In genomic region chr6:26332408-26332807, GRCh38 we compare ENCODE assay signal across 10 cellular contexts. TPM values are rescaled to one million over a fixed set of nuclear protein-coding genes. Genes with fewer than 3 reads are reported as not detected.
DNase-seq lines count a peak whose midpoint lies in the region; ATAC-seq and TF ChIP-seq lines count a peak whose summit lies in the region.
"Had no signal": no experiment of that assay in that cellular context is flagged by ENCODE, and none has a peak within 500 bp of the region (broad histone marks: within the 10 kb centered on the region; RNA-seq: fewer than 3 reads in every experiment).

No MANE protein-coding gene starts in this region.

- no peaks in the 10 kb centered on the region for H3K9me3 Mint-ChIP-seq in HFFc6
- no peaks in the 10 kb centered on the region for H3K9me3 Mint-ChIP-seq in activated T-helper 2 cell treated with anti-CD3 and anti-CD28 coated beads, Interferon-gamma antibody, Interleukin-2, Interleukin-4, amounts not matched to agents 10 μg/mL and 5 μg/mL and 100 μg/mL, durations not matched to agents 14 hours and 24 hours and 36 hours

- H3K4me1 Mint-ChIP-seq in HFFc6 (ENCODE audit: low read depth) = peaks cover 56% of the 10 kb centered on the region
- H3K4me1 Mint-ChIP-seq in activated T-helper 2 cell treated with anti-CD3 and anti-CD28 coated beads, Interferon-gamma antibody, Interleukin-2, Interleukin-4, amounts not matched to agents 10 μg/mL and 5 μg/mL and 100 μg/mL, durations not matched to agents 14 hours and 24 hours and 36 hours (ENCODE audit: low read depth) = peaks cover 59% of the 10 kb centered on the region

- H4K91ac ChIP-seq in mesenchymal stem cell (ENCODE audit: low read length) = no peak overlapping the region

- ATAC-seq in HG03571 (IDR thresholded peaks at IDR 0.05; ENCODE audit: unreplicated experiment) = no peak
- no peak for ATAC-seq in GM21360 (IDR thresholded peaks at IDR 0.05; ENCODE audit: unreplicated experiment)

- no peak overlapping the region for H3K9ac ChIP-seq in mesenchymal stem cell (ENCODE audit: low read length)

- peaks cover 5% of the 10 kb centered on the region for H3K4me1 ChIP-seq in mesenchymal stem cell (ENCODE audit: control insufficient read depth, insufficient read depth, low read depth, low read length)

- H3K9me3 ChIP-seq in mesenchymal stem cell (ENCODE audit: control insufficient read depth, low read length) = no peaks in the 10 kb centered on the region

- H2BK120ac ChIP-seq in mesenchymal stem cell (ENCODE audit: low read depth, low read length) = no peak overlapping the region

- no peak overlapping the region for H3K27ac Mint-ChIP-seq in HFFc6
- H3K27ac Mint-ChIP-seq in activated T-helper 2 cell treated with anti-CD3 and anti-CD28 coated beads, Interferon-gamma antibody, Interleukin-2, Interleukin-4, amounts not matched to agents 10 μg/mL and 5 μg/mL and 100 μg/mL, durations not matched to agents 14 hours and 24 hours and 36 hours = no peak overlapping the region

- H3K79me1 ChIP-seq in mesenchymal stem cell (replicated peaks; ENCODE audit: low read length, poor library complexity, severe bottlenecking) = no peaks in the 10 kb centered on the region

- 31% methylated on average over 7 of the region's 8 CpGs for WGBS in mesenchymal stem cell

- no peak for TF ChIP-seq CTCF in HFFc6 (IDR thresholded peaks at IDR 0.05)

- H2AFZ ChIP-seq in mesenchymal stem cell (ENCODE audit: low read depth, low read length) = no peak overlapping the region

- no peaks in the 10 kb centered on the region for H3K36me3 Mint-ChIP-seq in HFFc6 (ENCODE audit: low read depth)
- H3K36me3 Mint-ChIP-seq in activated T-helper 2 cell treated with anti-CD3 and anti-CD28 coated beads, Interferon-gamma antibody, Interleukin-2, Interleukin-4, amounts not matched to agents 10 μg/mL and 5 μg/mL and 100 μg/mL, durations not matched to agents 14 hours and 24 hours and 36 hours (ENCODE audit: low read depth) = no peaks in the 10 kb centered on the region

- no peak overlapping the region for H2BK15ac ChIP-seq in mesenchymal stem cell (ENCODE audit: low read depth, poor library complexity, severe bottlenecking)

- no peak overlapping the region for H3K18ac ChIP-seq in mesenchymal stem cell (ENCODE audit: low read depth in 1 of 2, low read length in 2 of 2)

- H3K36me3 ChIP-seq in mesenchymal stem cell (ENCODE audit: control insufficient read depth in 1 of 2, insufficient read depth in 2 of 2, low read depth in 1 of 2, low read length in 2 of 2) = no peaks in the 10 kb centered on the region

- H3K27me3 ChIP-seq in mesenchymal stem cell (ENCODE audit: control insufficient read depth in 1 of 2, insufficient read depth in 1 of 2, low read length in 2 of 2) = peaks cover 0 to 24% of the 10 kb centered on the region in 2 experiments

- peak overlapping the region; percentile 94 for H3K4me3 Mint-ChIP-seq in HFFc6
- H3K4me3 Mint-ChIP-seq in activated T-helper 2 cell treated with anti-CD3 and anti-CD28 coated beads, Interferon-gamma antibody, Interleukin-2, Interleukin-4, amounts not matched to agents 10 μg/mL and 5 μg/mL and 100 μg/mL, durations not matched to agents 14 hours and 24 hours and 36 hours (ENCODE audit: low read depth) = peak overlapping the region; percentile 3

- no peak overlapping the region for H3K14ac ChIP-seq in mesenchymal stem cell (ENCODE audit: low read length in 2 of 2)

- peaks cover 5% of the 10 kb centered on the region for H3K27me3 Mint-ChIP-seq in HFFc6 (ENCODE audit: insufficient read depth)
- H3K27me3 Mint-ChIP-seq in activated T-helper 2 cell treated with anti-CD3 and anti-CD28 coated beads, Interferon-gamma antibody, Interleukin-2, Interleukin-4, amounts not matched to agents 10 μg/mL and 5 μg/mL and 100 μg/mL, durations not matched to agents 14 hours and 24 hours and 36 hours (ENCODE audit: low read depth) = peaks cover 13% of the 10 kb centered on the region

- DNase-seq in ELR (ENCODE audit: low read depth) (peak; percentile 17), HFFc6 (no peak), mesenchymal stem cell (no peak), KG1 (lab: John Stamatoyannopoulos, UW) (no peak)
- no peak for DNase-seq in activated T-helper 2 cell treated with anti-CD3 and anti-CD28 coated beads, Interferon-gamma antibody, Interleukin-2, Interleukin-4, amounts not matched to agents 10 μg/mL and 5 μg/mL and 100 μg/mL, durations not matched to agents 14 hours and 24 hours and 36 hours (ENCODE audit: low spot score)
- DNase-seq: cortex of kidney, NCI-H146, SHP77 had no signal

- intact Hi-C loops in activated T-helper 2 cell treated with anti-CD3 and anti-CD28 coated beads, Interferon-gamma antibody, Interleukin-2, Interleukin-4, amounts not matched to agents 10 μg/mL and 5 μg/mL and 100 μg/mL, durations not matched to agents 14 hours and 24 hours and 36 hours (cut with micrococcal nuclease) = no loop called here

- H4K8ac ChIP-seq in mesenchymal stem cell (ENCODE audit: low read length) = no peak overlapping the region

- H2BK5ac ChIP-seq in mesenchymal stem cell (ENCODE audit: low read depth, low read length, poor library complexity, severe bottlenecking) = no peak overlapping the region

- H3K4me2 ChIP-seq in mesenchymal stem cell (ENCODE audit: low read length, poor library complexity, severe bottlenecking) = peak overlapping the region; percentile 87

- no peak overlapping the region for H2BK12ac ChIP-seq in mesenchymal stem cell (ENCODE audit: low read length in 2 of 2)

- no peak overlapping the region for H3K23ac ChIP-seq in mesenchymal stem cell (ENCODE audit: low read length in 2 of 2)

- no peak overlapping the region for H3K27ac ChIP-seq in mesenchymal stem cell (ENCODE audit: low read length, poor library complexity, severe bottlenecking)

- H2AK5ac ChIP-seq in mesenchymal stem cell (ENCODE audit: low read length, severe bottlenecking) = no peak overlapping the region

- no peak overlapping the region for H3K4me3 ChIP-seq in mesenchymal stem cell (ENCODE audit: insufficient read depth in 1 of 2, low read depth in 1 of 2, low read length in 2 of 2)

- H3K4ac ChIP-seq in mesenchymal stem cell (ENCODE audit: low read depth in 1 of 2, low read length in 2 of 2) = no peak overlapping the region

RNA-seq across cellular contexts. Expression of gene BTN3A2, which starts 32.6 kb away (rescaled TPM):
- total RNA-seq in HFFc6 (2021; fragmentation: NEBNext Ultra II Directional; extraction: Animal tissue kit (Norgen Biotek cat#: 25700)) = 10 to 100 TPM; 16.4 to 27.5 (median 24.9) TPM
- total RNA-seq in activated T-helper 2 cell treated with anti-CD3 and anti-CD28 coated beads, Interferon-gamma antibody, Interleukin-2, Interleukin-4, amounts not matched to agents 10 μg/mL and 5 μg/mL and 100 μg/mL, durations not matched to agents 14 hours and 24 hours and 36 hours = 61.2 and 63.2 TPM in 2 replicates
- polyA plus RNA-seq in mesenchymal stem cell (2013, experiment 1 of 2) = 31.1 TPM
- 32.3 TPM for polyA plus RNA-seq in mesenchymal stem cell (2013, experiment 2 of 2)

RNA-seq across cellular contexts. Expression of gene BTN2A2, which starts 50.5 kb away (rescaled TPM):
- total RNA-seq in HFFc6 (2021; fragmentation: NEBNext Ultra II Directional; extraction: Animal tissue kit (Norgen Biotek cat#: 25700)) = 10 to 100 TPM in 4 of 6 experiments, 1 to 10 TPM in 2; 9.1 to 11.9 (median 10.5) TPM
- total RNA-seq in activated T-helper 2 cell treated with anti-CD3 and anti-CD28 coated beads, Interferon-gamma antibody, Interleukin-2, Interleukin-4, amounts not matched to agents 10 μg/mL and 5 μg/mL and 100 μg/mL, durations not matched to agents 14 hours and 24 hours and 36 hours = 23.9 and 24.6 TPM in 2 replicates
- polyA plus RNA-seq in mesenchymal stem cell (2013, experiment 1 of 2) = 14.4 TPM
- polyA plus RNA-seq in mesenchymal stem cell (2013, experiment 2 of 2) = 13.8 TPM
